In genomic region chr6:41545174-41545702, GRCh38 we compare ENCODE assay signal across 8 cellular contexts. TPM values are rescaled to one million over a fixed set of nuclear protein-coding genes. Genes with fewer than 3 reads are reported as not detected.
DNase-seq lines count a peak whose midpoint lies in the region; ATAC-seq, FAIRE-seq and TF ChIP-seq lines count a peak whose summit lies in the region.

No MANE protein-coding gene starts in this region.

- H3K9ac ChIP-seq in K562 (ENCODE audit: insufficient read depth in 1 of 2, low read depth in 2 of 2, low read length in 2 of 2) = peak overlapping the region; percentile 83 to 97

- H3K36me3 ChIP-seq in ACC112 (ENCODE audit: insufficient read depth, low read length) = no peaks in the 10 kb centered on the region
- H3K36me3 ChIP-seq in K562 (ENCODE audit: control insufficient read depth, insufficient read depth, low read length) = peaks cover 4% of the 10 kb centered on the region; the same call in 2 of the 3 replicates

- H3K27ac ChIP-seq in ACC112 (ENCODE audit: low read depth, low read length) (no peak overlapping the region), HL-60 (replicated peaks) (peak overlapping the region; percentile 75), K562 (ENCODE audit: extremely low read depth, low read depth, low read length) (peak overlapping the region; percentile 77)

- intact Hi-C loops in K562 (cut with micrococcal nuclease) = loop anchor here (2.0 kb wide), 1 partner anchor 48 kb away; no protein-coding TSS in a partner anchor

- H2AFZ ChIP-seq in ACC112 (ENCODE audit: low read length, unreplicated experiment) (peak overlapping the region; percentile 83), K562 (ENCODE audit: low read depth, low read length) (peak overlapping the region; percentile 93)

- in situ Hi-C loops in K562 (cut with MboI) = no loop called here
- in situ Hi-C loops in ACHN (cut with HindIII; ENCODE audit: low pct_ligation_motif_present, low pct_unique_long_range_greater_than_20kb, low sequenced_read_pairs) = no loop called here

- no peak for TF ChIP-seq RAD21 in K562 (CRISPR knock-in tag; conservative IDR thresholded peaks at IDR 0.05 in 1 of 2, IDR thresholded peaks at IDR 0.05 in 1 of 2)

- BruUV-seq in K562 (replicated peaks; lab: Mats Ljungman, UMichigan) = no TSS peak

- 2% methylated on average over 15 of the region's 15 CpGs for WGBS in K562 (ENCODE audit: insufficient coverage, low coverage, missing lambda C conversion rate)

- H3K4me2 ChIP-seq in K562 (ENCODE audit: insufficient read depth, low read length) = peak overlapping the region; percentile 93

- peak in 1 of 2 experiments; percentile 28 for DNase-seq in HL-60 (ENCODE audit: low read depth in 1 of 2, low spot score in 1 of 2)
- DNase-seq in K562 (ENCODE audit: extremely low read depth in 1 of 4, low spot score in 3 of 4) = peak; percentile 41 to 54 (median 46)
- DNase-seq in ACHN = no peak
- DNase-seq in NCI-H1048 (lab: John Stamatoyannopoulos, UW) = no peak
- DNase-seq in glomerular visceral epithelial cell (ENCODE audit: extremely low spot score) = no peak

- peaks cover 12% of the 10 kb centered on the region for H3K79me2 ChIP-seq in ACC112 (ENCODE audit: control insufficient read depth, insufficient read depth, low read length, unreplicated experiment)
- H3K79me2 ChIP-seq in K562 (ENCODE audit: control insufficient read depth, insufficient read depth, low read length) = peaks cover 29% of the 10 kb centered on the region

- TF ChIP-seq POLR2A in K562 (conservative IDR thresholded peaks at IDR 0.05) = no peak

- FAIRE-seq in K562 (lab: Jason Lieb, UNC) = peak; percentile 35

- H3K27me3 ChIP-seq in ACC112 (ENCODE audit: insufficient read depth, low read length) = no peaks in the 10 kb centered on the region
- H3K27me3 ChIP-seq in HL-60 (ENCODE audit: insufficient read depth, poor library complexity, severe bottlenecking) = peaks cover 4% of the 10 kb centered on the region
- H3K27me3 ChIP-seq in K562 (ENCODE audit: control insufficient read depth in 2 of 2, insufficient read depth in 2 of 2, low read length in 2 of 2) = no peaks in the 10 kb centered on the region
- peaks cover 27% of the 10 kb centered on the region for H3K27me3 ChIP-seq in mononuclear cell (ENCODE audit: insufficient read depth, low read length)

- ATAC-seq in K562 = peak; percentile 18
- ATAC-seq in GM18858 (IDR thresholded peaks at IDR 0.05; ENCODE audit: unreplicated experiment) = no peak

- no peaks in the 10 kb centered on the region for H3K4me1 ChIP-seq in ACC112 (ENCODE audit: control insufficient read depth, insufficient read depth, low read length, unreplicated experiment)
- peaks cover 29 to 36% of the 10 kb centered on the region in 2 experiments for H3K4me1 ChIP-seq in K562 (replicated peaks in 1 of 2; ENCODE audit: control insufficient read depth in 2 of 2, insufficient read depth in 2 of 2, low read length in 2 of 2)
- H3K4me1 ChIP-seq in mononuclear cell (ENCODE audit: insufficient read depth, low read length) = peaks cover 33% of the 10 kb centered on the region

- POLR2A ChIA-PET in K562 (lab: Yijun Ruan, JAX) = interaction anchor here (0.6 kb wide), 1 partner anchor 55 kb away, joined by 3 read pairs; no protein-coding TSS in a partner anchor

- peaks cover 8% of the 10 kb centered on the region; the same call in 1 of the 2 replicates for H4K20me1 ChIP-seq in K562 (replicated peaks; ENCODE audit: control insufficient read depth, insufficient read depth, low read length)

- TF ChIP-seq EP300 in K562 (IDR thresholded peaks at IDR 0.05; ENCODE audit: low read length) = no peak

- H3K9me3 ChIP-seq in K562 (replicated peaks; ENCODE audit: control insufficient read depth, insufficient read depth, low read depth, low read length) (no peaks in the 10 kb centered on the region), mononuclear cell (ENCODE audit: low read depth, low read length) (no peaks in the 10 kb centered on the region)

- CTCF ChIA-PET in K562 (lab: Yijun Ruan, JAX; ENCODE audit: low intra/inter-chr PET ratio) = interaction anchor here (0.9 kb wide), 1 partner anchor 46 kb away, joined by 3 read pairs; no protein-coding TSS in a partner anchor

- H3K9me1 ChIP-seq in K562 (ENCODE audit: control insufficient read depth, insufficient read depth, low read length) = no peaks in the 10 kb centered on the region

- peak overlapping the region; percentile 98 for H3K4me3 ChIP-seq in ACC112 (ENCODE audit: low read depth, low read length)
- H3K4me3 ChIP-seq in HL-60 (replicated peaks; ENCODE audit: insufficient read depth, low read length) = peak overlapping the region; percentile 83
- H3K4me3 ChIP-seq in K562 = peak overlapping the region; percentile 68
- H3K4me3 ChIP-seq in mononuclear cell (ENCODE audit: low read length) = peak overlapping the region; percentile 19

- TF ChIP-seq CTCF in HL-60 (IDR thresholded peaks at IDR 0.05; ENCODE audit: insufficient read depth, low read length) (no peak), K562 (IDR thresholded peaks at IDR 0.05 in 2 of 3, conservative IDR thresholded peaks at IDR 0.05 in 1 of 3; ENCODE audit: insufficient read depth in 2 of 3, low read depth in 1 of 3, low read length in 3 of 3) (no peak)

TF ChIP-seq in K562, 482 proteins besides CTCF, POLR2A, EP300 and RAD21:
- 0 out of 2 replicates have a peak, but pooled peaks have one; percentile 15 for TF ChIP-seq ZNF431 (CRISPR knock-in tag; IDR thresholded peaks at IDR 0.05)
- 0 out of 2 replicates have a peak, but pooled peaks have one; percentile 15 for TF ChIP-seq BHLHE40 (IDR thresholded peaks at IDR 0.05; ENCODE audit: low read length)
- TF ChIP-seq RB1 (IDR thresholded peaks at IDR 0.05; ENCODE audit: low read depth) = no peak
- TF ChIP-seq ZNF143 (CRISPR knock-in tag; IDR thresholded peaks at IDR 0.05) = peak; percentile 45; the same call in 1 of the 2 replicates
- 0 out of 2 replicates have a peak, but pooled peaks have one; percentile 6 for TF ChIP-seq CBFB (CRISPR knock-in tag; IDR thresholded peaks at IDR 0.05)
- 0 out of 2 replicates have a peak, but pooled peaks have one; percentile 21 for TF ChIP-seq ETV1 (tag; conservative IDR thresholded peaks at IDR 0.05; ENCODE audit: low read depth)
- peak; percentile 82; the same call in 1 of the 2 replicates for TF ChIP-seq ZSCAN29 (IDR thresholded peaks at IDR 0.05)
- TF ChIP-seq PHF20 (IDR thresholded peaks at IDR 0.05; ENCODE audit: partially characterized antibody) = no peak

RNA-seq across cellular contexts. Expression of gene FOXP4, which starts 0.9 kb away (rescaled TPM):
- 5.5 and 10.3 TPM in 2 replicates for total RNA-seq in K562 (2011; cell fraction: chromatin; rRNA removed; ENCODE audit: low replicate concordance)
- 4.9 and 8.2 TPM in 2 replicates for total RNA-seq in K562 (2011; cell fraction: nucleolus; rRNA removed)
- 5.6 and 10.2 TPM in 2 replicates for total RNA-seq in K562 (2011; cell fraction: nucleoplasm; rRNA removed)
- 3.4 and 5.9 TPM in 2 replicates for total RNA-seq in K562 (2014; rRNA removed)
- 0.70 and 1.1 TPM in 2 replicates for total RNA-seq in K562 (2014; rRNA removed; fragmentation: Illumina TruSeq; extraction: Trizol)
- 2.3 TPM in 2 replicates for total RNA-seq in K562 (2015; rRNA removed; fragmentation: Illumina TruSeq; extraction: Trizol)
- total RNA-seq in K562 (2021) = 26.7 and 29.4 TPM in 2 replicates
- 1.2 and 2.9 TPM in 2 replicates for polyA plus RNA-seq in K562 (2011; rRNA removed)
- polyA plus RNA-seq in K562 (2011; cell fraction: cytosol; rRNA removed) = 1.5 and 3.9 TPM in 2 replicates
- polyA plus RNA-seq in K562 (2011; cell fraction: nucleus; rRNA removed) = 4.4 and 9.6 TPM in 2 replicates
- 17.6 and 30.3 TPM in 2 replicates for polyA plus RNA-seq in K562 (2012)
- 5.9 and 13.8 TPM in 2 replicates for polyA plus RNA-seq in K562 (2014; fragmentation: Illumina TruSeq; extraction: Trizol)
- polyA plus RNA-seq in K562 (2014; fragmentation: Nextera tagmentation; extraction: Ambion mirVana) = under 1 TPM; 0.11 TPM
- 6.7 and 7.4 TPM in 2 replicates for polyA plus RNA-seq in K562 (2014; rRNA removed)
- polyA minus RNA-seq in K562 (2011; rRNA and poly(A)+ RNA removed) = 0.87 and 1.4 TPM in 2 replicates
- polyA minus RNA-seq in K562 (2011; cell fraction: cytosol; rRNA and poly(A)+ RNA removed) = 7.2 and 14.0 TPM in 2 replicates
- 2.9 and 4.7 TPM in 2 replicates for polyA minus RNA-seq in K562 (2011; cell fraction: nucleus; rRNA and poly(A)+ RNA removed)
- 3.5 TPM for total RNA-seq in mononuclear cell

Comparison
In these comparisons a context has a peak if more than half of its experiments do, and no peak if none do; other contexts are left out.
1. H3K4me3 ChIP-seq: peak in every context shown above with its lines; median percentile 98 in ACC112; 83 in HL-60; 68 in K562; 19 in mononuclear cell.
2. DNase-seq: peak in K562 (4 of 4); none in ACHN (single experiment), NCI-H1048 (single experiment) and glomerular visceral epithelial cell (single experiment).